In genomic region chr10:98268694-98269386, GRCh38 we compare ENCODE assay signal across 9 cellular contexts. TPM values are rescaled to one million over a fixed set of nuclear protein-coding genes. Genes with fewer than 3 reads are reported as not detected.
DNase-seq lines count a peak whose midpoint lies in the region; ATAC-seq and TF ChIP-seq lines count a peak whose summit lies in the region.
"Had no signal": no experiment of that assay in that cellular context is flagged by ENCODE, and none has a peak within 500 bp of the region (broad histone marks: within the 10 kb centered on the region; RNA-seq: fewer than 3 reads in every experiment).

No MANE protein-coding gene starts in this region.

- no peak for TF ChIP-seq CTCF in DND-41 (IDR thresholded peaks at IDR 0.05; ENCODE audit: borderline replicate concordance, extremely low read depth, low read length, poor library complexity, severe bottlenecking)
- no peak for TF ChIP-seq CTCF in epithelial cell of proximal tubule (conservative IDR thresholded peaks at IDR 0.05; ENCODE audit: low read depth, low read length)
- no peak for TF ChIP-seq CTCF in parathyroid adenoma (IDR thresholded peaks at IDR 0.05)

- ATAC-seq in DND-41 (ENCODE audit: insufficient read depth, low read depth) (peak; percentile 25), HG03097 (IDR thresholded peaks at IDR 0.05; ENCODE audit: low FRiP score, unreplicated experiment) (no peak)

- peaks cover 22% of the 10 kb centered on the region for H4K20me1 ChIP-seq in DND-41 (ENCODE audit: insufficient read depth, low read length)

- H3K27me3 ChIP-seq in DND-41 (ENCODE audit: insufficient read depth, low read length, poor library complexity) = peaks cover 13% of the 10 kb centered on the region
- no peaks in the 10 kb centered on the region for H3K27me3 ChIP-seq in parathyroid adenoma (ENCODE audit: control insufficient read depth, insufficient read depth, low read length)

- no peaks in the 10 kb centered on the region for H3K9me3 ChIP-seq in DND-41 (ENCODE audit: insufficient read depth, low read length, severe bottlenecking)
- H3K9me3 ChIP-seq in parathyroid adenoma (ENCODE audit: control insufficient read depth, low read length) = no peaks in the 10 kb centered on the region

- H3K79me2 ChIP-seq in DND-41 (ENCODE audit: insufficient read depth, low read length) (no peaks in the 10 kb centered on the region), parathyroid adenoma (no peaks in the 10 kb centered on the region)

- peak overlapping the region; percentile 79 for H3K4me2 ChIP-seq in DND-41 (ENCODE audit: insufficient read depth, low read length)
- H3K4me2 ChIP-seq in parathyroid adenoma (ENCODE audit: low read length) = peak overlapping the region; percentile 94

- H3K27ac ChIP-seq in DND-41 (ENCODE audit: low read length) = no peak overlapping the region
- no peak overlapping the region for H3K27ac ChIP-seq in parathyroid adenoma

- peaks cover 9% of the 10 kb centered on the region for H3K4me1 ChIP-seq in DND-41 (ENCODE audit: insufficient read depth, low read length)
- H3K4me1 ChIP-seq in parathyroid adenoma = peaks cover 11% of the 10 kb centered on the region

- H2AFZ ChIP-seq in DND-41 (ENCODE audit: low read depth, low read length) (no peak overlapping the region), parathyroid adenoma (peak overlapping the region; percentile 95)

- H3K4me3 ChIP-seq in DND-41 (ENCODE audit: low read depth in 1 of 2, low read length in 2 of 2) = peak overlapping the region in 1 of 2 experiments; percentile 53; a peak in 2 of 4 replicates
- peak overlapping the region; percentile 58 for H3K4me3 ChIP-seq in epithelial cell of proximal tubule (ENCODE audit: low read depth, low read length)
- peak overlapping the region; percentile 27 for H3K4me3 ChIP-seq in parathyroid adenoma (ENCODE audit: low read depth, low read length)

- DNase-seq in DND-41 (no peak), NCI-H345 (lab: John Stamatoyannopoulos, UW) (peak; percentile 69), epithelial cell of proximal tubule (ENCODE audit: low read depth) (no peak), occipital lobe (lab: John Stamatoyannopoulos, UW) (no peak), LoVo (ENCODE audit: low spot score) (no peak), NOMO-1 (lab: John Stamatoyannopoulos, UW; ENCODE audit: unreplicated experiment in 2 of 2) (no peak)

- no peaks in the 10 kb centered on the region for H3K36me3 ChIP-seq in DND-41 (ENCODE audit: insufficient read depth, low read length)
- H3K36me3 ChIP-seq in parathyroid adenoma (ENCODE audit: control insufficient read depth, insufficient read depth, low read length) = no peaks in the 10 kb centered on the region

- H3K9ac ChIP-seq in DND-41 (ENCODE audit: low read depth, low read length) (peak overlapping the region; percentile 40; the same call in 1 of the 2 replicates), parathyroid adenoma (no peak overlapping the region)

RNA-seq across cellular contexts. Expression of gene LOXL4, which starts 0.8 kb away (rescaled TPM):
- 5.4 and 6.1 TPM in 2 replicates for total RNA-seq in epithelial cell of proximal tubule
- total RNA-seq in occipital lobe = 0.47 TPM
- total RNA-seq: HT1080 had no signal
